9 cellular contexts compared by ENCODE assay signal in the genomic region with DNA sequence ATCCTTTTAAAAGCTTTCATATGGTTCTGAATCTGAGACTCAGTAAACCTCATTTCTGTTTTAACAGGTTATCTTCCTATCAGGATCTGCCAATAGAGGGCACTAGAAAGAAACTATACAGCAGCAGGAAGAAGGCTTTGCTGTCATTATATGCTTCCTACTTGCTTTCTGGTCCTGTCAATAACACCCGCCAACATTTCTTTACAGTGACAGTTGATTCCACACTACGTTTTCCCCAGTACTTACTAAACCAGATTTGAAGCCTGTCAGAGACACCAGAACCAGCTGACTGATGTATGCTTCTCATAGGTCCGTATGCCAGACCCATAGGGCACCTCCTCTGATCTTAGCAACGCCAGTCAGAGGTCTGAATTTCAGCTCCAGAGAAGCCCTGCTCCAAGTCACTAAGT.
DNase-seq lines count a peak whose midpoint lies in the region; ATAC-seq and TF ChIP-seq lines count a peak whose summit lies in the region.
"Had no signal": no experiment of that assay in that cellular context is flagged by ENCODE, and none has a peak within 500 bp of the region (broad histone marks: within the 10 kb centered on the region; RNA-seq: fewer than 3 reads in every experiment).

No MANE protein-coding gene starts in this region.

- H3K36me3 ChIP-seq in stomach = no peaks in the 10 kb centered on the region

- ATAC-seq in GM18907 (IDR thresholded peaks at IDR 0.05; ENCODE audit: unreplicated experiment) = peak; percentile 89
- ATAC-seq in HG03139 (IDR thresholded peaks at IDR 0.05; ENCODE audit: unreplicated experiment) = peak; percentile 81
- ATAC-seq: K562 had no signal

- no peak for TF ChIP-seq POLR2A in stomach (IDR thresholded peaks at IDR 0.05)

- in situ Hi-C loops in astrocyte of the cerebellum (cut with HindIII; ENCODE audit: low sequenced_read_pairs) = no loop called here

- intact Hi-C loops in stomach (cut with DNase I; ENCODE audit: low total_unique reads) = no loop called here

- no peak overlapping the region for H3K27ac ChIP-seq in C4-2B
- no peak overlapping the region for H3K27ac ChIP-seq in stomach

- TF ChIP-seq CTCF in C4-2B (conservative IDR thresholded peaks at IDR 0.05) (peak; percentile 83), astrocyte of the cerebellum (IDR thresholded peaks at IDR 0.05; ENCODE audit: low read depth, low read length, missing control alignments) (peak; percentile 72), stomach (IDR thresholded peaks at IDR 0.05) (peak in 5 of 7 experiments; percentile 18 to 57 (median 40))

- DNase-seq in NCI-H446 treated with DMSO at 0.1 percent for 48 hours (lab: John Stamatoyannopoulos, UW) (peak; percentile 67), astrocyte of the cerebellum (ENCODE audit: low read depth) (no peak), iris pigment epithelial cell (ENCODE audit: low read depth) (peak; percentile 30), stomach (no peak), NCI-H2227 treated with DMSO at 0.1 percent for 48 hours (lab: John Stamatoyannopoulos, UW) (no peak)

- no peaks in the 10 kb centered on the region for H3K27me3 ChIP-seq in stomach

- WGBS in stomach, 5 donors = 16 to 30% (median 29%) methylated on average over 4 of the region's 4 CpGs

- no peaks in the 10 kb centered on the region for H3K4me1 ChIP-seq in stomach

- no peak for TF ChIP-seq EP300 in stomach (IDR thresholded peaks at IDR 0.05)

- H3K4me3 ChIP-seq in astrocyte of the cerebellum (ENCODE audit: low read depth, low read length) (peak overlapping the region; percentile 13), stomach (peak overlapping the region in 2 of 4 donors; percentile 17 to 25)
- H3K4me3 ChIP-seq: K562 had no signal

- no peaks in the 10 kb centered on the region for H3K9me3 ChIP-seq in stomach

Comparison
In these comparisons a context has a peak if more than half of its experiments do, and no peak if none do; other contexts are left out.
1. DNase-seq: peak in NCI-H446 treated with DMSO at 0.1 percent for 48 hours (single experiment) and iris pigment epithelial cell (single experiment); none in astrocyte of the cerebellum (single experiment), stomach (single experiment) and NCI-H2227 treated with DMSO at 0.1 percent for 48 hours (single experiment).
2. Peak in every context shown above with its lines, with median percentiles within 50 percentile points of each other: CTCF ChIP-seq.